In the genomic region with DNA sequence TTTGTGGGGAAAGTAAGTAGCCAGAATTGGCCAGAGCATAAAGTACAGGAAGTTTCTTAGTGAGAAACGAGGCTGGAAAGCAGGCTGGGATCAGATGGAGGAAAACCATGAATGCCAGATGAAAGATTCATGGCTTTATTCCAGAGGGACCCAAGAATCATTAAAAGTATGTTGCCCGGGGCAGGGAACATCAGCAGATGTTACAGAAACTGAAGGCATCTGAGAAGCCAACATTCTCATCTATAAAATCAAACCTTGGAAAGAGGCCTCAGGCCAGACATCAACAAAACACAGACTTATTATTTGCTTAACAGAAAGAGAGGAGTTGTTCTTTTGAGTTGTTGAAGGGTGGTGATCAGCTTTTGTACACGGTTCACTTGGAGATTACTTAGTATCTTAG, we compare ENCODE assay signal across 26 cellular contexts.
DNase-seq lines count a peak whose midpoint lies in the region; ATAC-seq, FAIRE-seq and TF ChIP-seq lines count a peak whose summit lies in the region.
"Had no signal": no experiment of that assay in that cellular context is flagged by ENCODE, and none has a peak within 500 bp of the region (broad histone marks: within the 10 kb centered on the region; RNA-seq: fewer than 3 reads in every experiment).

No MANE protein-coding gene starts in this region.

- no peaks in the 10 kb centered on the region for H3K4me1 Mint-ChIP-seq in CD8-positive, alpha-beta T cell (ENCODE audit: low read depth)
- H3K4me1 Mint-ChIP-seq: nephron had no signal

- FAIRE-seq in keratinocyte (lab: Jason Lieb, UNC), result peak; percentile 26
- FAIRE-seq: astrocyte, GM19239, small intestine had no signal

- no peak overlapping the region for H3K4me3 Mint-ChIP-seq in CD8-positive, alpha-beta T cell
- H3K4me3 Mint-ChIP-seq: mesothelial cell of epicardium, nephron had no signal

- H3K36me3 ChIP-seq in mammary epithelial cell (ENCODE audit: insufficient read depth, low read length) (no peaks in the 10 kb centered on the region), keratinocyte (ENCODE audit: control insufficient read depth in 2 of 2, extremely low read depth in 1 of 2, insufficient read depth in 2 of 2, low read length in 2 of 2) (no peaks in the 10 kb centered on the region), spleen (no peaks in the 10 kb centered on the region)
- no peaks in the 10 kb centered on the region for H3K36me3 ChIP-seq in CD8-positive, alpha-beta T cell (ENCODE audit: insufficient read depth, low read length)
- H3K36me3 ChIP-seq: gastrocnemius medialis, vagina, WERI-Rb-1 had no signal

- H3K27me3 ChIP-seq in mammary epithelial cell (ENCODE audit: insufficient read depth, low read length) (no peaks in the 10 kb centered on the region), keratinocyte (ENCODE audit: control insufficient read depth, extremely low read depth, insufficient read depth, low read length) (no peaks in the 10 kb centered on the region), spleen (replicated peaks in 1 of 7) (no peaks in the 10 kb centered on the region)
- no peaks in the 10 kb centered on the region for H3K27me3 ChIP-seq in CD8-positive, alpha-beta T cell (ENCODE audit: insufficient read depth, low read length)
- H3K27me3 ChIP-seq: gastrocnemius medialis, vagina had no signal

- no peaks in the 10 kb centered on the region for H3K9me1 ChIP-seq in keratinocyte (ENCODE audit: control insufficient read depth, extremely low read depth, insufficient read depth, low read length)

- intact Hi-C loops in mammary epithelial cell (cut with micrococcal nuclease), result no loop called here
- intact Hi-C loops in spleen (cut with DNase I; ENCODE audit: low total_unique reads), result no loop called here
- intact Hi-C loops in CD8-positive, alpha-beta T cell (cut with DNase I, micrococcal nuclease), result no loop called here

- BruUV-seq in mammary epithelial cell (replicated peaks; lab: Mats Ljungman, UMichigan), result no TSS peak

- H3K4me1 ChIP-seq in mammary epithelial cell (ENCODE audit: insufficient read depth, low read length) (peaks cover 47% of the 10 kb centered on the region), keratinocyte (ENCODE audit: control insufficient read depth, extremely low read depth, insufficient read depth, low read length) (peaks cover 39% of the 10 kb centered on the region), spleen (peaks cover 0 to 7% (median 2%) of the 10 kb centered on the region in 6 donors)
- no peaks in the 10 kb centered on the region for H3K4me1 ChIP-seq in CD8-positive, alpha-beta T cell (ENCODE audit: insufficient read depth, low read length)
- H3K4me1 ChIP-seq: Caco-2, gastrocnemius medialis, vagina had no signal

- peaks cover 2% of the 10 kb centered on the region for H3K9me3 Mint-ChIP-seq in CD8-positive, alpha-beta T cell
- H3K9me3 Mint-ChIP-seq: mesothelial cell of epicardium, nephron had no signal

- CTCF ChIA-PET in mammary epithelial cell (lab: Charles Lee; ENCODE audit: low non-redundant PET), result no interaction called here
- CTCF ChIA-PET in CD8-positive, alpha-beta T cell (lab: Charles Lee), result no interaction called here

- H3K9me3 ChIP-seq in mammary epithelial cell (replicated peaks; ENCODE audit: insufficient read depth, low read length) (peaks cover 1% of the 10 kb centered on the region), keratinocyte (ENCODE audit: control insufficient read depth, low read depth, low read length) (no peaks in the 10 kb centered on the region), spleen (peaks cover 0 to 11% (median 3%) of the 10 kb centered on the region in 8 donors)
- no peaks in the 10 kb centered on the region for H3K9me3 ChIP-seq in CD8-positive, alpha-beta T cell (ENCODE audit: low read length)
- H3K9me3 ChIP-seq: gastrocnemius medialis, vagina had no signal

- H3K9ac ChIP-seq in mammary epithelial cell (ENCODE audit: insufficient read depth, low read length) (no peak overlapping the region), keratinocyte (ENCODE audit: control insufficient read depth, extremely low read depth, insufficient read depth, low read length) (no peak overlapping the region)

- H3K4me3 ChIP-seq in mammary epithelial cell (replicated peaks in 1 of 3; ENCODE audit: insufficient read depth in 1 of 3, low read depth in 2 of 3, low read length in 3 of 3), result no peak overlapping the region
- H3K4me3 ChIP-seq in keratinocyte (ENCODE audit: control insufficient read depth in 2 of 3, extremely low read depth in 1 of 3, insufficient read depth in 2 of 3, low read depth in 1 of 3, low read length in 3 of 3), result no peak overlapping the region
- no peak overlapping the region for H3K4me3 ChIP-seq in spleen
- H3K4me3 ChIP-seq in CD8-positive, alpha-beta T cell (ENCODE audit: low read depth, low read length), result no peak overlapping the region
- H3K4me3 ChIP-seq: gastrocnemius medialis, vagina had no signal

- dilution Hi-C loops in mammary epithelial cell (cut with HindIII; ENCODE audit: low sequenced_read_pairs), result no loop called here
- dilution Hi-C loops in keratinocyte (cut with MboI; ENCODE audit: extremely low pct_ligation_motif_present, low sequenced_read_pairs), result no loop called here

- H3K36me3 Mint-ChIP-seq in CD8-positive, alpha-beta T cell, result no peaks in the 10 kb centered on the region
- H3K36me3 Mint-ChIP-seq: mesothelial cell of epicardium had no signal

- no peak for TF ChIP-seq POLR2A in spleen (IDR thresholded peaks at IDR 0.05)

- in situ Hi-C loops in mammary epithelial cell (cut with MboI; ENCODE audit: low sequenced_read_pairs in 2 of 2), result no loop called here

- H3K79me2 ChIP-seq in mammary epithelial cell (ENCODE audit: insufficient read depth, low read length) (no peaks in the 10 kb centered on the region), keratinocyte (ENCODE audit: control insufficient read depth, insufficient read depth, low read length) (no peaks in the 10 kb centered on the region)

- H3K27me3 Mint-ChIP-seq in CD8-positive, alpha-beta T cell (ENCODE audit: low read depth), result no peaks in the 10 kb centered on the region
- H3K27me3 Mint-ChIP-seq: progenitor cell of endocrine pancreas had no signal

- no peak for TF ChIP-seq CTCF in mammary epithelial cell (conservative IDR thresholded peaks at IDR 0.05 in 1 of 2, IDR thresholded peaks at IDR 0.05 in 1 of 2; ENCODE audit: extremely low read depth in 1 of 2, insufficient read depth in 1 of 2, low read depth in 1 of 2, low read length in 2 of 2)
- no peak for TF ChIP-seq CTCF in keratinocyte (optimal IDR thresholded peaks at IDR 0.05 in 1 of 3, IDR thresholded peaks at IDR 0.05 in 1 of 3, conservative IDR thresholded peaks at IDR 0.05 in 1 of 3; ENCODE audit: extremely low read depth in 1 of 3, insufficient read depth in 2 of 3, low read length in 3 of 3)
- TF ChIP-seq CTCF in spleen (IDR thresholded peaks at IDR 0.05 in 8 of 11, conservative IDR thresholded peaks at IDR 0.05 in 3 of 11), result no peak
- TF ChIP-seq CTCF in CD8-positive, alpha-beta T cell (IDR thresholded peaks at IDR 0.05), result no peak

- POLR2A ChIA-PET in CD8-positive, alpha-beta T cell (lab: Charles Lee), result no interaction called here

- H3K27ac ChIP-seq in mammary epithelial cell (ENCODE audit: insufficient read depth, low read depth, low read length), result peak overlapping the region; percentile 55
- peak overlapping the region; percentile 27 for H3K27ac ChIP-seq in keratinocyte (ENCODE audit: control insufficient read depth, insufficient read depth, low read length)
- no peak overlapping the region for H3K27ac ChIP-seq in spleen
- H3K27ac ChIP-seq in CD8-positive, alpha-beta T cell (ENCODE audit: low read depth, low read length), result no peak overlapping the region
- H3K27ac ChIP-seq: gastrocnemius medialis, vagina, WERI-Rb-1 had no signal

- WGBS in mammary epithelial cell (ENCODE audit: low coverage, missing lambda C conversion rate), result 7% methylated on average over 3 of the region's 3 CpGs
- 63 to 70% (median 68%) methylated on average over 3 of the region's 3 CpGs for WGBS in spleen, 5 donors

- H3K27ac Mint-ChIP-seq in CD8-positive, alpha-beta T cell, result no peak overlapping the region
- H3K27ac Mint-ChIP-seq: mesothelial cell of epicardium, nephron, progenitor cell of endocrine pancreas had no signal

- H4K20me1 ChIP-seq in mammary epithelial cell (ENCODE audit: insufficient read depth, low read length) (no peaks in the 10 kb centered on the region), keratinocyte (ENCODE audit: control insufficient read depth, extremely low read depth, insufficient read depth, low read length) (no peaks in the 10 kb centered on the region)

- H2AFZ ChIP-seq in mammary epithelial cell (ENCODE audit: low read depth, low read length), result peak overlapping the region; percentile 72
- H2AFZ ChIP-seq in keratinocyte (ENCODE audit: control insufficient read depth, low read length), result peak overlapping the region; percentile 68

- H3K4me2 ChIP-seq in mammary epithelial cell (ENCODE audit: insufficient read depth, low read depth, low read length) (peak overlapping the region; percentile 26), keratinocyte (ENCODE audit: control insufficient read depth, extremely low read depth, insufficient read depth, low read depth, low read length) (peak overlapping the region; percentile 41)

- DNase-seq in AG08395 (ENCODE audit: low spot score) (peak; percentile 20), GM04504 (ENCODE audit: low read depth) (peak; percentile 92), mammary epithelial cell (peak; percentile 62), keratinocyte (ENCODE audit: low read depth, low spot score) (peak; percentile 45), spleen (no peak), NCI-H774 (lab: John Stamatoyannopoulos, UW) (no peak)
- no peak for DNase-seq in activated naive CD4-positive, alpha-beta T cell treated with anti-CD3 and anti-CD28 coated beads, Interleukin-2, amount 50 U/mL, for 16 hours
- DNase-seq in CD8-positive, alpha-beta T cell, result no peak
- DNase-seq: activated CD4-positive, alpha-beta T cell treated with anti-CD3 and anti-CD28 coated beads, Interleukin-2, amount 50 U/mL, for 4 hours; Caco-2; effector memory CD4-positive, alpha-beta T cell; gastrocnemius medialis; left cardiac atrium; NCI-H1105 treated with DMSO at 0.1 percent for 48 hours; NCI-H2107; NCI-H526; SIG-M5; small intestine; T-helper 2 cell; WERI-Rb-1 had no signal

- no peak for ATAC-seq in CD8-positive, alpha-beta T cell
- ATAC-seq: gastrocnemius medialis, left cardiac atrium had no signal

Comparison
In these comparisons a context has a peak if more than half of its experiments do, and no peak if none do; other contexts are left out.
1. DNase-seq: peak in AG08395 (single experiment), GM04504 (single experiment), mammary epithelial cell (single experiment) and keratinocyte (single experiment); none in activated naive CD4-positive, alpha-beta T cell treated with anti-CD3 and anti-CD28 coated beads, Interleukin-2, amount 50 U/mL, for 16 hours (single experiment), spleen (single experiment), CD8-positive, alpha-beta T cell (0 of 7) and NCI-H774 (single experiment).
2. H3K27ac ChIP-seq: peak in mammary epithelial cell (single experiment) and keratinocyte (single experiment); none in spleen (0 of 8) and CD8-positive, alpha-beta T cell (single experiment).